In genomic region chr10:101668566-101668965, GRCh38 we compare ENCODE assay signal across 24 cellular contexts. TPM values are rescaled to one million over a fixed set of nuclear protein-coding genes. Genes with fewer than 3 reads are reported as not detected.
DNase-seq lines count a peak whose midpoint lies in the region; ATAC-seq and TF ChIP-seq lines count a peak whose summit lies in the region.
"Had no signal": no experiment of that assay in that cellular context is flagged by ENCODE, and none has a peak within 500 bp of the region (broad histone marks: within the 10 kb centered on the region; RNA-seq: fewer than 3 reads in every experiment).

No MANE protein-coding gene starts in this region.

- H3K36me3 ChIP-seq in neural progenitor cell, result peaks cover 9% of the 10 kb centered on the region

- peaks cover 31% of the 10 kb centered on the region for H3F3A ChIP-seq in neural progenitor cell (ENCODE audit: low read depth)

- TF ChIP-seq CTCF in neural progenitor cell (IDR thresholded peaks at IDR 0.05) (no peak), HFFc6 (IDR thresholded peaks at IDR 0.05) (no peak)

- H3K4me2 ChIP-seq in neural progenitor cell, result peak overlapping the region; percentile 45
- H3K4me2 ChIP-seq: A549; BLaER1 treated with 17β-estradiol and CSF1 and Interleukin-3, amounts not matched to agents 10 nM and 100 nM; KMS-11; SK-N-SH had no signal

- no peak overlapping the region for H3K4me3 ChIP-seq in neural progenitor cell
- H3K4me3 ChIP-seq: A549; BLaER1 treated with 17β-estradiol and CSF1 and Interleukin-3, amounts not matched to agents 10 nM and 100 nM had no signal

- H4K20me1 ChIP-seq in neural progenitor cell (ENCODE audit: low read depth), result no peaks in the 10 kb centered on the region

- no peaks in the 10 kb centered on the region for H3K27me3 Mint-ChIP-seq in activated T-helper 17 cell treated with anti-CD3 and anti-CD28 coated beads, Interleukin-2, amount 50 U/mL, for 72 hours
- H3K27me3 Mint-ChIP-seq in neural progenitor cell (ENCODE audit: insufficient read depth, low read depth) (peaks cover 4% of the 10 kb centered on the region), HFFc6 (ENCODE audit: insufficient read depth) (peaks cover 1% of the 10 kb centered on the region; the same call in 1 of the 2 replicates)
- H3K27me3 Mint-ChIP-seq: CD4-positive, alpha-beta T cell; IgD-negative memory B cell had no signal

- no peaks in the 10 kb centered on the region for H3K9me3 ChIP-seq in neural progenitor cell (ENCODE audit: low read depth)
- H3K9me3 ChIP-seq: A549; BLaER1 treated with 17β-estradiol and CSF1 and Interleukin-3, amounts not matched to agents 10 nM and 100 nM; SK-N-SH had no signal

- H3K9ac ChIP-seq in neural progenitor cell, result no peak overlapping the region
- H3K9ac ChIP-seq: BLaER1 treated with 17β-estradiol and CSF1 and Interleukin-3, amounts not matched to agents 10 nM and 100 nM; KMS-11; SK-N-SH had no signal

- peak overlapping the region; percentile 6 for H3K27ac Mint-ChIP-seq in activated T-helper 17 cell treated with anti-CD3 and anti-CD28 coated beads, Interleukin-2, amount 50 U/mL, for 72 hours
- H3K27ac Mint-ChIP-seq in neural progenitor cell (no peak overlapping the region), HFFc6 (no peak overlapping the region)
- H3K27ac Mint-ChIP-seq: CD4-positive, alpha-beta T cell; IgD-negative memory B cell had no signal

- no peak overlapping the region for H3K4me3 Mint-ChIP-seq in activated T-helper 17 cell treated with anti-CD3 and anti-CD28 coated beads, Interleukin-2, amount 50 U/mL, for 72 hours
- H3K4me3 Mint-ChIP-seq in neural progenitor cell (no peak overlapping the region), HFFc6 (no peak overlapping the region)
- H3K4me3 Mint-ChIP-seq: CD4-positive, alpha-beta T cell; IgD-negative memory B cell had no signal

- H3K27ac ChIP-seq in neural progenitor cell, result peak overlapping the region; percentile 78
- H3K27ac ChIP-seq: A549; BLaER1 treated with 17β-estradiol and CSF1 and Interleukin-3, amounts not matched to agents 10 nM and 100 nM; HL-60; KMS-11 had no signal

- H2AFZ ChIP-seq in neural progenitor cell (replicated peaks), result no peak overlapping the region

- H3K79me2 ChIP-seq in neural progenitor cell (ENCODE audit: low read depth), result no peaks in the 10 kb centered on the region

- H3K4me1 ChIP-seq in neural progenitor cell, result peaks cover 52% of the 10 kb centered on the region
- H3K4me1 ChIP-seq: A549 had no signal

- H3K9me3 Mint-ChIP-seq in activated T-helper 17 cell treated with anti-CD3 and anti-CD28 coated beads, Interleukin-2, amount 50 U/mL, for 72 hours, result no peaks in the 10 kb centered on the region
- H3K9me3 Mint-ChIP-seq in neural progenitor cell (no peaks in the 10 kb centered on the region), HFFc6 (no peaks in the 10 kb centered on the region)
- H3K9me3 Mint-ChIP-seq: CD4-positive, alpha-beta T cell; IgD-negative memory B cell had no signal

- DNase-seq in NCI-H82 (lab: John Stamatoyannopoulos, UW), result peak; percentile 44
- DNase-seq in islet precursor cell, result peak; percentile 84
- DNase-seq in neural progenitor cell (ENCODE audit: low spot score), result peak; percentile 24
- DNase-seq in NCI-H446 treated with DMSO at 0.1 percent for 48 hours (lab: John Stamatoyannopoulos, UW), result no peak
- DNase-seq in HFFc6, result no peak
- DNase-seq: AML-193; CD4-positive, alpha-beta T cell; COR-L47; HCEC 1CT; MM.1S; NCI-H2029 treated with DMSO at 0.1 percent for 48 hours; NCI-H226; NCI-H524; NCI-H748 treated with DMSO at 0.1 percent for 48 hours; NK-92 treated with Interleukin-12 subunit alpha and Interleukin-12 subunit beta, amount 100 ng/mL, for 24 hours; PC-3; SK-N-SH had no signal

- no peaks in the 10 kb centered on the region for H3K27me3 ChIP-seq in neural progenitor cell
- H3K27me3 ChIP-seq: BLaER1 treated with 17β-estradiol and CSF1 and Interleukin-3, amounts not matched to agents 10 nM and 100 nM had no signal

- peaks cover 96% of the 10 kb centered on the region for H3K36me3 Mint-ChIP-seq in activated T-helper 17 cell treated with anti-CD3 and anti-CD28 coated beads, Interleukin-2, amount 50 U/mL, for 72 hours (ENCODE audit: low read depth)
- peaks cover 24% of the 10 kb centered on the region for H3K36me3 Mint-ChIP-seq in neural progenitor cell
- H3K36me3 Mint-ChIP-seq in HFFc6 (ENCODE audit: low read depth), result peaks cover 44% of the 10 kb centered on the region

- no peak for ATAC-seq in activated T-helper 17 cell treated with anti-CD3 and anti-CD28 coated beads, Interleukin-2, amount 50 U/mL, for 72 hours (replicated peaks)
- no peak for ATAC-seq in GM18861 (IDR thresholded peaks at IDR 0.05; ENCODE audit: unreplicated experiment)
- ATAC-seq: A549, PC-3 had no signal

- peaks cover 7% of the 10 kb centered on the region for H3K4me1 Mint-ChIP-seq in activated T-helper 17 cell treated with anti-CD3 and anti-CD28 coated beads, Interleukin-2, amount 50 U/mL, for 72 hours
- H3K4me1 Mint-ChIP-seq in neural progenitor cell (peaks cover 6% of the 10 kb centered on the region), HFFc6 (ENCODE audit: low read depth) (no peaks in the 10 kb centered on the region)

RNA-seq across cellular contexts. Expression of gene FBXW4, which starts 26.4 kb away (rescaled TPM):
- total RNA-seq in activated T-helper 17 cell treated with anti-CD3 and anti-CD28 coated beads, Interleukin-2, amount 50 U/mL, for 72 hours, result 10 to 100 TPM; 37.1 to 41.6 TPM
- 36.3 and 46.0 TPM in 2 replicates for total RNA-seq in neural progenitor cell (ENCODE audit: low replicate concordance)
- total RNA-seq in HFFc6 (2021; fragmentation: NEBNext Ultra II Directional; extraction: Animal tissue kit (Norgen Biotek cat#: 25700)), result 10 to 100 TPM; 22.9 to 33.3 (median 28.8) TPM

Comparison
In these comparisons a context has a peak if more than half of its experiments do, and no peak if none do; other contexts are left out.
1. DNase-seq: peak in NCI-H82 (single experiment), islet precursor cell (single experiment) and neural progenitor cell (single experiment); none in NCI-H446 treated with DMSO at 0.1 percent for 48 hours (single experiment) and HFFc6 (single experiment).